In genomic region chr14:73949752-73950734, GRCh38 we compare ENCODE assay signal across 1 cellular context.
A peak's percentile ranks its signal among the peaks of the same experiment; 100 is the strongest.
TF ChIP-seq lines count a peak whose summit lies in the region.

Gene COQ6 (plus strand): TSS chr14:73950302. CDS start chr14:73950333, 31 bp downstream.
Gene FAM161B (minus strand): TSS chr14:73950094. CDS start chr14:73950026, 68 bp downstream.

TF ChIP-seq in K562, 482 proteins besides CTCF, POLR2A, EP300 and RAD21 (continued from another document and continues in another):
- TF ChIP-seq POLR2H (tag; IDR thresholded peaks at IDR 0.05; ENCODE audit: low read depth) (peak; percentile 65; the same call in 1 of the 2 replicates), NONO (IDR thresholded peaks at IDR 0.05; ENCODE audit: low read depth in 2 of 2, low read length in 1 of 2) (peak in 1 of 2 experiments; percentile 47; a peak in 1 of 4 replicates), FOXK1 (CRISPR knock-in tag; IDR thresholded peaks at IDR 0.05; ENCODE audit: borderline replicate concordance) (no peak), ZNF449 (CRISPR knock-in tag; IDR thresholded peaks at IDR 0.05) (no peak), TFAM (CRISPR knock-in tag; conservative IDR thresholded peaks at IDR 0.05) (no peak), SMARCC2 (IDR thresholded peaks at IDR 0.05; ENCODE audit: low read depth) (no peak), MNT (conservative IDR thresholded peaks at IDR 0.05) (peak; percentile 50 to 79), CBFA2T3 (IDR thresholded peaks at IDR 0.05) (no peak), DEAF1 (CRISPR knock-in tag; IDR thresholded peaks at IDR 0.05) (no peak), ZFX (CRISPR knock-in tag; IDR thresholded peaks at IDR 0.05) (peak; percentile 99), TEAD1 (CRISPR knock-in tag; IDR thresholded peaks at IDR 0.05) (peak in 1 of 2 experiments; percentile 88; a peak in 2 of 4 replicates), KDM4B (IDR thresholded peaks at IDR 0.05; ENCODE audit: borderline replicate concordance in 2 of 2, low read depth in 1 of 2) (peak in 1 of 2 experiments; percentile 73; a peak in 1 of 4 replicates), ATF1 (CRISPR knock-in tag; IDR thresholded peaks at IDR 0.05) (no peak), ATF1 (tag; IDR thresholded peaks at IDR 0.05) (peak; percentile 93), E2F6 (IDR thresholded peaks at IDR 0.05; ENCODE audit: borderline replicate concordance in 1 of 2, extremely low read depth in 1 of 2, insufficient read depth in 1 of 2, insufficient read length in 1 of 2, low read depth in 1 of 2, low read length in 1 of 2, poor library complexity in 1 of 2, severe bottlenecking in 1 of 2) (peak; percentile 29 to 62), MTA2 (IDR thresholded peaks at IDR 0.05; ENCODE audit: low read depth) (no peak), ZNF124 (CRISPR knock-in tag; IDR thresholded peaks at IDR 0.05) (no peak), ZNF639 (CRISPR knock-in tag; conservative IDR thresholded peaks at IDR 0.05 in 1 of 2, IDR thresholded peaks at IDR 0.05 in 1 of 2) (no peak), POLR2B (IDR thresholded peaks at IDR 0.05; ENCODE audit: low read depth, partially characterized antibody) (peak; percentile 82), ESRRA (IDR thresholded peaks at IDR 0.05; ENCODE audit: borderline replicate concordance, low read depth) (peak; percentile 68), ZBTB17 (CRISPR knock-in tag; IDR thresholded peaks at IDR 0.05) (peak; percentile 49; the same call in 1 of the 2 replicates), ZNF280A (IDR thresholded peaks at IDR 0.05; ENCODE audit: low read depth, partially characterized antibody) (no peak), MYC (IDR thresholded peaks at IDR 0.05; ENCODE audit: low read depth, low read length) (peak; percentile 58; the same call in 1 of the 2 replicates), MYC (CRISPR knock-in tag; IDR thresholded peaks at IDR 0.05; ENCODE audit: borderline replicate concordance, low read depth) (peak; percentile 58; the same call in 1 of the 2 replicates), NR2C1 (IDR thresholded peaks at IDR 0.05) (peak; percentile 92), NR2C1 (tag; IDR thresholded peaks at IDR 0.05) (peak; percentile 93), CREM (IDR thresholded peaks at IDR 0.05; ENCODE audit: low read depth) (peak; percentile 87), MGA (IDR thresholded peaks at IDR 0.05) (peak; percentile 68), NFIC (IDR thresholded peaks at IDR 0.05) (peak; percentile 24; the same call in 1 of the 2 replicates), NR3C1 (CRISPR knock-in tag; IDR thresholded peaks at IDR 0.05) (no peak), HDAC2 (IDR thresholded peaks at IDR 0.05) (no peak), TFAP4 (CRISPR knock-in tag; IDR thresholded peaks at IDR 0.05; ENCODE audit: borderline replicate concordance) (peak; percentile 97), EHMT2 (IDR thresholded peaks at IDR 0.05) (no peak), TOE1 (IDR thresholded peaks at IDR 0.05; ENCODE audit: borderline replicate concordance) (peak; percentile 29; the same call in 1 of the 2 replicates), TOE1 (CRISPR knock-in tag; IDR thresholded peaks at IDR 0.05; ENCODE audit: borderline replicate concordance, low read depth) (no peak), TAL1 (IDR thresholded peaks at IDR 0.05) (no peak), CTBP1 (IDR thresholded peaks at IDR 0.05; ENCODE audit: borderline replicate concordance) (peak; percentile 62), DACH1 (IDR thresholded peaks at IDR 0.05; ENCODE audit: partially characterized antibody) (no peak)
